16 cellular contexts compared by ENCODE assay signal in the genomic region with DNA sequence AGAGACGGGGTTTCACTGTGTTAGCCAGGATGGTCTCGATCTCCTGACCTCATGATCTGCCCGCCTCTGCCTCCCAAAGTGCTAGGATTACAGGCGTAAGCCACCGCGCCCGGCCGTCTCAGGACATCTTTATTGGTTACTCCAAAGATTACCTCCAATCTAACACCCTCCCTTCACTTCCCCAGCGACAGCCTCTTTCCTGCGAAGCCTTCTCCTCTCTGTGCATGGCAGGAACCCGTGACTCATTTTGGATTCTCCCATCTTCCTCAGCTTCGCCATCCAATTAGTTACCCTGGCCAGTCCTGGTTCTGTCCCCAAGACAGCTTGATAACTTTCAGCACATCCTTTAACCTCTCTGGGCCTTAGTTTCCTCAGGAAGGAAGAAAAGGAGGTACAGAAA. TPM values are rescaled to one million over a fixed set of nuclear protein-coding genes. Genes with fewer than 3 reads are reported as not detected.
"Had no signal": no experiment of that assay in that cellular context is flagged by ENCODE, and none has a peak within 500 bp of the region (broad histone marks: within the 10 kb centered on the region; RNA-seq: fewer than 3 reads in every experiment).

No MANE protein-coding gene starts in this region.

- H3K9me3 ChIP-seq: neutrophil, right atrium auricular region, SK-N-SH, tibial nerve, vagina had no signal

- H3K4me1 ChIP-seq: right atrium auricular region, tibial nerve, vagina had no signal

- DNase-seq: activated CD4-positive, CD25-positive, alpha-beta regulatory T cell treated with anti-CD3 and anti-CD28 coated beads, Interleukin-2, amount 50 U/mL, for 72 hours; activated naive CD4-positive, alpha-beta T cell treated with anti-CD3 and anti-CD28 coated beads for 36 hours; activated naive CD8-positive, alpha-beta T cell treated with anti-CD3 and anti-CD28 coated beads, Interleukin-2, amount 50 U/mL, for 24 hours; left cardiac atrium; naive B cell; SK-N-SH; stimulated activated naive CD8-positive, alpha-beta T cell treated with anti-CD3 and anti-CD28 coated beads, Interleukin-15, amount 100 ng/mL, for 72 hours; T-cell; T1000 had no signal

- H3K9ac ChIP-seq: SK-N-SH had no signal

- H3K27ac ChIP-seq: neutrophil, right atrium auricular region, tibial nerve, vagina had no signal

- H3K4me2 ChIP-seq: SK-N-SH, smooth muscle cell had no signal

- H3K27me3 ChIP-seq: right atrium auricular region, tibial nerve, vagina had no signal

- ATAC-seq: activated naive CD8-positive, alpha-beta T cell treated with anti-CD3 and anti-CD28 coated beads, Interleukin-2, amount 50 U/mL, for 24 hours; left cardiac atrium; stimulated activated naive CD8-positive, alpha-beta T cell treated with anti-CD3 and anti-CD28 coated beads, Interleukin-15, amount 100 ng/mL, for 72 hours; T-cell had no signal

- H3K4me3 ChIP-seq: lung, right atrium auricular region, smooth muscle cell, tibial nerve, vagina had no signal

- H3K9me2 ChIP-seq: SK-N-SH had no signal

- H3K36me3 ChIP-seq: neutrophil, right atrium auricular region, tibial nerve, vagina had no signal

RNA-seq across cellular contexts. Expression of gene TOX2, which starts 51.3 kb away (rescaled TPM):
- total RNA-seq: bronchial epithelial cell had no signal
